12 cellular contexts compared by ENCODE assay signal in the genomic region with DNA sequence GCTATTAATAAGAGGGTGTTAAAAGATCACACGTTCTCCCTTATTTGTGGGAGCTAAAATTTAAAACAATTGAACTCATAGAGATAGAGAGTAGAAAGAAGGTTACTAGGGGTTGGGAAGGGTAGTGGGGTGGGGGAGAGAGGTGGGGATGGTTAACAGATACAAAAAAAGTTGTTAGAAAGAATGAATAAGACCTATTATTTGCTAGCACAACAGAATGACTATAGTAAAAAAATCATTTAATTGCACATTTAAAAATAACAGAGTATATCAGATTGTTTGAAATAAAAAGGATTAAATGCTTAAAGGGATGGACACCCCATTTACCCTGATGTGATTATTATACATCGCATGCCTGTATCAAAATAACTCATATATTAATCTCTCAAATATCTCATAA. TPM values are rescaled to one million over a fixed set of nuclear protein-coding genes. Genes with fewer than 3 reads are reported as not detected.
"Had no signal": no experiment of that assay in that cellular context is flagged by ENCODE, and none has a peak within 500 bp of the region (broad histone marks: within the 10 kb centered on the region; RNA-seq: fewer than 3 reads in every experiment).

No MANE protein-coding gene starts in this region.

- H3K9ac ChIP-seq: GM23248 had no signal

- H3K4me1 ChIP-seq: HAP-1 had no signal

- H3K9me3 ChIP-seq: HAP-1 had no signal

- FAIRE-seq: H1, H54 had no signal

- ATAC-seq: GM23338, HCT116 had no signal

- H3K27ac ChIP-seq: GM23248 had no signal

- H3K4me3 ChIP-seq: GM23248, GM23338, HAP-1 had no signal

- H3K36me3 ChIP-seq: HAP-1 had no signal

- H2AFZ ChIP-seq: GM23248, GM23338 had no signal

- H3K4me2 ChIP-seq: GM23338 had no signal

- DNase-seq: GM23248, GOT3, H7, H9, HCEC 1CT, HFFc6 had no signal

RNA-seq across cellular contexts. Expression of gene STMND1, which starts 43.3 kb away (rescaled TPM):
- total RNA-seq: GM23248, H1, H4, H7, H9 had no signal
- polyA plus RNA-seq: GM23248, GM23338, H1 had no signal
